ENCODE assay signal across 8 cellular contexts in the genomic region with DNA sequence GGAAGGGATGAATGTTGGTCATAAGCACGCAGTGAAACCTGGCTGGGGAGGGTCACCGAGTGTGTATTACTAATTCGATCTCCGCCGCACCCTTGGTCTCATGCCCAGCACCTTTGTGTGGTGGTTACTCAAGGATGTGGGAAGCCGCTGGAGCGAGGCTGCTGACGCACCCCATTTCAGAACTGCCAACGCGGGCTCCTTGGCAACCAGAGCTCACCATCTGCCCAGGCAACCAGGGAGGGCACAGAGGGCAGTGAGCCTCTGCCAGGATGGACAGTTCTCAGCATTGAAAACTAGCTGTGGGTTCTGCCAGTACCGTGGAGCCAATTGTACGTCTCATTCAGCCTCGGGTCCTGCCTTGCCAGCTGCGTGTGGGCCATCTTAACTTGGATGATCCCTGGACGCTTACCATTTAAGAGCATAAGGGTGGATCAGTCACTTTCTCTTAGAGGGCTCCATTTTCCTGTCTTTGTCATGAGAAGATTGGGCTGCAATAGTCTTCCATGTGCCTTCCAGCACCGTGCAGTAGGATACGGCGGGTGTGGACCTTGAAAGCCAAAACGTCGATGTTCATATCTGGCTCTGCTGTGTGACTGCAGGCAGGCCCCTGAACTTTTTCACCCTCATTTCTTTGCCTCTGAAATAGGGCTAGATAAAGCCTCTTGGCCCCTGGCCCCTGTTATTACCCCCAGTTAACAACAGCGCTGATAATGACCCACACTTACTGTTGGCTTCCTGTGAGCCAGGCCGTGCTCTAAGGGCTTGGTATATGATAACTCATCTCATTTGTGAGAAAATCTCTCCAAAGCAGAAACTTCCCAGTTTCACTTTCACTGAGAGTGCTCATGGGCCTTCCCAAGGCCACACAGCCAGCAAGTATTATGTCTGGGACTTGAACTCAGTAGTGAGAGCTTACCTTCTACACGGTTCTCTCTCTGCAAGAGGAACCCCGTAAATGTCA.
DNase-seq lines count a peak whose midpoint lies in the region; FAIRE-seq and TF ChIP-seq lines count a peak whose summit lies in the region.

No MANE protein-coding gene starts in this region.

- intact Hi-C loops in head of caudate nucleus (cut with DNase I): no loop called here

- H3K9me3 ChIP-seq in HEK293 (ENCODE audit: control insufficient read depth, insufficient read depth, low read depth, low read length): no peaks in the 10 kb centered on the region

- H3K4me1 Mint-ChIP-seq in type B pancreatic cell (ENCODE audit: unreplicated experiment): peaks cover 39% of the 10 kb centered on the region

- no peaks in the 10 kb centered on the region for H3K9me3 Mint-ChIP-seq in type B pancreatic cell

- TF ChIP-seq CTCF in HEK293 (tag by site-specific recombination; IDR thresholded peaks at IDR 0.05): no peak
- no peak for TF ChIP-seq CTCF in type B pancreatic cell (conservative IDR thresholded peaks at IDR 0.05)
- no peak for TF ChIP-seq CTCF in D721Med (IDR thresholded peaks at IDR 0.05; ENCODE audit: insufficient read depth, missing control alignments)

- peak overlapping the region; percentile 92 for H3K27ac Mint-ChIP-seq in type B pancreatic cell

- peaks cover 7% of the 10 kb centered on the region; the same call in 1 of the 2 replicates for H3K4me1 ChIP-seq in HEK293 (ENCODE audit: control insufficient read depth, insufficient read depth, low read length)

- no peak overlapping the region for H3K27ac ChIP-seq in HEK293 (ENCODE audit: extremely low read depth, low read depth, low read length)

- peak; percentile 21 for DNase-seq in GM12891 (ENCODE audit: insufficient read length, low spot score)
- DNase-seq in NCI-H446 treated with DMSO at 0.1 percent for 48 hours (lab: John Stamatoyannopoulos, UW): peak; percentile 64
- peak in 38 of 42 donors; percentile 10 to 84 (median 50) for DNase-seq in head of caudate nucleus
- DNase-seq in type B pancreatic cell (ENCODE audit: extremely low spot score, unreplicated experiment): no peak
- no peak for DNase-seq in D721Med (ENCODE audit: insufficient read length, low spot score)
- no peak for DNase-seq in activated CD4-positive, CD25-positive, alpha-beta regulatory T cell treated with anti-CD3 and anti-CD28 coated beads, Interleukin-2, amount 50 U/mL, for 72 hours
- DNase-seq in NCI-H1417 treated with DMSO at 0.1 percent for 48 hours (lab: John Stamatoyannopoulos, UW): no peak

- CTCF ChIA-PET in HEK293 (lab: Yijun Ruan, JAX): no interaction called here

- no peak for TF ChIP-seq POLR2A in GM12891 (IDR thresholded peaks at IDR 0.05; ENCODE audit: low read depth, low read length)

- H3K4me3 Mint-ChIP-seq in type B pancreatic cell: no peak overlapping the region

- POLR2A ChIA-PET in HEK293 (lab: Yijun Ruan, JAX): no interaction called here

- no peaks in the 10 kb centered on the region for H3K36me3 Mint-ChIP-seq in type B pancreatic cell

- H3K36me3 ChIP-seq in HEK293 (ENCODE audit: control insufficient read depth in 2 of 2, insufficient read depth in 1 of 2, low read length in 2 of 2): no peaks in the 10 kb centered on the region

- no peak overlapping the region for H3K4me3 ChIP-seq in HEK293 (ENCODE audit: low read depth, low read length)

- no peaks in the 10 kb centered on the region for H3K27me3 Mint-ChIP-seq in type B pancreatic cell

- FAIRE-seq in GM12891 (lab: Jason Lieb, UNC): no peak
- no peak for FAIRE-seq in D721Med (lab: Jason Lieb, UNC)

TF ChIP-seq in GM12891, 5 proteins besides CTCF, POLR2A, EP300 and RAD21:
- TF ChIP-seq POU2F2 (IDR thresholded peaks at IDR 0.05; ENCODE audit: low read depth, low read length): no peak
- no peak; the same call in 1 of the 2 replicates for TF ChIP-seq SPI1 (IDR thresholded peaks at IDR 0.05; ENCODE audit: low read depth, low read length)
- no peak for TF ChIP-seq PAX5 (IDR thresholded peaks at IDR 0.05; ENCODE audit: insufficient read depth, low read length, severe bottlenecking)
- no peak for TF ChIP-seq TAF1 (IDR thresholded peaks at IDR 0.05; ENCODE audit: low read depth, low read length)
- no peak for TF ChIP-seq POLR2AphosphoS5 (IDR thresholded peaks at IDR 0.05; ENCODE audit: low read depth, low read length)

TF ChIP-seq in HEK293, 187 proteins besides CTCF, POLR2A, EP300 and RAD21:
- no peak for TF ChIP-seq ZNF571 (tag by site-specific recombination; IDR thresholded peaks at IDR 0.05)
- peak; percentile 94 for TF ChIP-seq ZNF133 (tag by site-specific recombination; IDR thresholded peaks at IDR 0.05)

Comparison
In these comparisons a context has a peak if more than half of its experiments do, and no peak if none do; other contexts are left out.
1. DNase-seq: peak in GM12891 (single experiment), NCI-H446 treated with DMSO at 0.1 percent for 48 hours (single experiment) and head of caudate nucleus (38 of 42); none in type B pancreatic cell (single experiment), D721Med (single experiment), activated CD4-positive, CD25-positive, alpha-beta regulatory T cell treated with anti-CD3 and anti-CD28 coated beads, Interleukin-2, amount 50 U/mL, for 72 hours (single experiment) and NCI-H1417 treated with DMSO at 0.1 percent for 48 hours (single experiment).